In genomic region chr16:49504023-49504364, GRCh38 we compare ENCODE assay signal across 19 cellular contexts.
DNase-seq lines count a peak whose midpoint lies in the region; ATAC-seq, FAIRE-seq and TF ChIP-seq lines count a peak whose summit lies in the region.
"Had no signal": no experiment of that assay in that cellular context is flagged by ENCODE, and none has a peak within 500 bp of the region (broad histone marks: within the 10 kb centered on the region; RNA-seq: fewer than 3 reads in every experiment).

No MANE protein-coding gene starts in this region.

- no peak overlapping the region for H3K4me3 Mint-ChIP-seq in effector memory CD8-positive, alpha-beta T cell
- H3K4me3 Mint-ChIP-seq: CD8-positive, alpha-beta T cell had no signal

- H2AFZ ChIP-seq in IMR-90 (replicated peaks; ENCODE audit: low read length, poor library complexity) (no peak overlapping the region), H1 (ENCODE audit: low read length) (no peak overlapping the region)

- ATAC-seq in IMR-90 (ENCODE audit: low read depth) (no peak), right lobe of liver (peak; percentile 67 to 86 (median 82)), HG03565 (IDR thresholded peaks at IDR 0.05; ENCODE audit: unreplicated experiment) (no peak)
- ATAC-seq in effector memory CD8-positive, alpha-beta T cell (replicated peaks) = no peak
- ATAC-seq: CD8-positive, alpha-beta T cell had no signal

- no peak overlapping the region for H3K27ac ChIP-seq in IMR-90 (ENCODE audit: insufficient read depth, low read length)
- no peak overlapping the region for H3K27ac ChIP-seq in H1 (ENCODE audit: low read depth, low read length)
- peak overlapping the region in 2 of 3 donors; percentile 40 to 47 for H3K27ac ChIP-seq in right lobe of liver
- no peak overlapping the region for H3K27ac ChIP-seq in adrenal gland
- H3K27ac ChIP-seq: KMS-11, Peyer's patch had no signal

- peaks cover 8% of the 10 kb centered on the region; the same call in 1 of the 2 replicates for H3K23me2 ChIP-seq in H1 (ENCODE audit: low read depth, low read length)

- intact Hi-C loops in IMR-90 (cut with micrococcal nuclease) = no loop called here
- intact Hi-C loops in right lobe of liver (cut with DNase I) = no loop called here
- intact Hi-C loops in adrenal gland (cut with DNase I) = no loop called here

- TF ChIP-seq EP300 in H1 (IDR thresholded peaks at IDR 0.05; ENCODE audit: borderline replicate concordance in 1 of 2, low read depth in 2 of 2, low read length in 2 of 2) = no peak

- H2BK5ac ChIP-seq in IMR-90 (ENCODE audit: low read depth, low read length, poor library complexity, severe bottlenecking) = no peak overlapping the region
- H2BK5ac ChIP-seq in H1 (ENCODE audit: low read depth, low read length) = no peak overlapping the region

- H2BK20ac ChIP-seq in IMR-90 (ENCODE audit: low read depth, low read length) (no peak overlapping the region), H1 (ENCODE audit: low read length) (no peak overlapping the region)

- H4K8ac ChIP-seq in IMR-90 (ENCODE audit: low read depth in 2 of 2, low read length in 2 of 2) (no peak overlapping the region), H1 (ENCODE audit: extremely low read depth, insufficient read depth, low read length) (no peak overlapping the region)

- H3K23ac ChIP-seq in IMR-90 (ENCODE audit: low read depth, low read length) (no peak overlapping the region), H1 (ENCODE audit: insufficient read length) (no peak overlapping the region)

- H3K27ac Mint-ChIP-seq in effector memory CD8-positive, alpha-beta T cell = no peak overlapping the region
- H3K27ac Mint-ChIP-seq: CD8-positive, alpha-beta T cell had no signal

- H2BK15ac ChIP-seq in IMR-90 (ENCODE audit: low read depth, low read length) (no peak overlapping the region), H1 (ENCODE audit: low read length) (no peak overlapping the region)

- dilution Hi-C loops in IMR-90 (cut with HindIII; ENCODE audit: low sequenced_read_pairs, unreplicated experiment) = no loop called here

- H3K27me3 ChIP-seq in IMR-90 (ENCODE audit: control insufficient read depth, insufficient read depth, low read length) = no peaks in the 10 kb centered on the region
- no peaks in the 10 kb centered on the region for H3K27me3 ChIP-seq in H1 (replicated peaks in 1 of 4; ENCODE audit: control insufficient read depth in 3 of 4, extremely low read depth in 1 of 4, insufficient read depth in 3 of 4, low read length in 3 of 4)
- H3K27me3 ChIP-seq in right lobe of liver = no peaks in the 10 kb centered on the region
- H3K27me3 ChIP-seq in adrenal gland = no peaks in the 10 kb centered on the region
- H3K27me3 ChIP-seq: Peyer's patch had no signal

- peaks cover 0 to 7% of the 10 kb centered on the region in 2 donors for H3K4me1 Mint-ChIP-seq in effector memory CD8-positive, alpha-beta T cell (ENCODE audit: low read depth in 2 of 2)

- H3K27me3 Mint-ChIP-seq in effector memory CD8-positive, alpha-beta T cell = peaks cover 0 to 7% of the 10 kb centered on the region in 2 donors

- CTCF ChIA-PET in IMR-90 (lab: Yijun Ruan, JAX) = no interaction called here
- CTCF ChIA-PET in H1 (lab: Charles Lee; ENCODE audit: partially characterized antibody) = interaction anchor here (1.2 to 2.1 kb wide), 4 partner anchors 8 to 89 kb away, joined by 3 to 9 read pairs (median 4); no protein-coding TSS in a partner anchor

- H4K91ac ChIP-seq in IMR-90 (ENCODE audit: insufficient read depth, low read depth, low read length) (no peak overlapping the region), H1 (replicated peaks; ENCODE audit: insufficient read length, low read length) (no peak overlapping the region)

- POLR2A ChIA-PET in IMR-90 (lab: Charles Lee; ENCODE audit: unreplicated experiment) (no interaction called here), H1 (lab: Charles Lee; ENCODE audit: partially characterized antibody) (no interaction called here)

- H3K4me2 ChIP-seq in IMR-90 (ENCODE audit: low read depth, low read length) (no peak overlapping the region), H1 (ENCODE audit: insufficient read depth in 1 of 2, low read depth in 2 of 2, low read length in 2 of 2) (no peak overlapping the region)
- H3K4me2 ChIP-seq: KMS-11 had no signal

- no peak overlapping the region for H3K4ac ChIP-seq in IMR-90 (ENCODE audit: low read depth, low read length)
- H3K4ac ChIP-seq in H1 (replicated peaks; ENCODE audit: insufficient read length, low read depth, low read length) = no peak overlapping the region

- TF ChIP-seq POLR2A in IMR-90 (IDR thresholded peaks at IDR 0.05; ENCODE audit: low read depth, low read length) (no peak), H1 (IDR thresholded peaks at IDR 0.05; ENCODE audit: control extremely low read depth in 1 of 2, low read depth in 2 of 2, low read length in 2 of 2) (no peak), right lobe of liver (IDR thresholded peaks at IDR 0.05) (no peak), adrenal gland (IDR thresholded peaks at IDR 0.05) (no peak)

- H3K36me3 Mint-ChIP-seq in effector memory CD8-positive, alpha-beta T cell (ENCODE audit: insufficient read depth) = no peaks in the 10 kb centered on the region
- H3K36me3 Mint-ChIP-seq: CD8-positive, alpha-beta T cell had no signal

- H3K79me1 ChIP-seq in IMR-90 (ENCODE audit: low read depth in 1 of 2, low read length in 2 of 2) = no peaks in the 10 kb centered on the region
- H3K79me1 ChIP-seq in H1 (ENCODE audit: low read depth, low read length) = no peaks in the 10 kb centered on the region; the same call in 1 of the 2 replicates

- H3K4me1 ChIP-seq in IMR-90 (ENCODE audit: control insufficient read depth, insufficient read depth, low read length) (no peaks in the 10 kb centered on the region), H1 (replicated peaks in 1 of 4; ENCODE audit: control insufficient read depth in 3 of 4, insufficient read depth in 4 of 4, low read length in 3 of 4) (no peaks in the 10 kb centered on the region; a peak in 1 of 7 replicates), right lobe of liver (peaks cover 0 to 13% (median 0%) of the 10 kb centered on the region in 4 donors), adrenal gland (replicated peaks in 1 of 2) (no peaks in the 10 kb centered on the region)

- no peak for FAIRE-seq in H1 (lab: Jason Lieb, UNC)
- FAIRE-seq: GM12878 had no signal

- 88% methylated on average over 1 of the region's 2 CpGs; no CpG with 5 or more reads in 1 of the 2 experiments for WGBS in IMR-90 (ENCODE audit: extremely low coverage in 2 of 2, insufficient read length in 1 of 2), 2 experiments
- WGBS in H1 (ENCODE audit: extremely low coverage in 1 of 2, insufficient coverage in 1 of 2, insufficient read length in 1 of 2, insufficient replicate concordance in 2 of 2, low coverage in 1 of 2, low lambda C conversion rate in 2 of 2, missing lambda C conversion rate in 1 of 2), 2 experiments = 90% methylated on average over 2 of the region's 2 CpGs; no CpG with 5 or more reads in 1 of the 2 experiments
- 15% methylated on average over 2 of the region's 2 CpGs for WGBS in right lobe of liver (ENCODE audit: insufficient coverage, low coverage, low lambda C conversion rate, missing lambda C conversion rate)
- 78 to 91% (median 86%) methylated on average over 2 of the region's 2 CpGs for WGBS in adrenal gland, 4 donors

- DNase-seq in IMR-90 (no peak), H1 (ENCODE audit: low read depth in 1 of 2, low spot score in 2 of 2) (no peak), right lobe of liver (no peak), adrenal gland (no peak)
- DNase-seq in activated CD8-positive, alpha-beta memory T cell treated with anti-CD3 and anti-CD28 coated beads for 24 hours = no peak
- DNase-seq in effector memory CD8-positive, alpha-beta T cell = no peak
- DNase-seq: C1 segment of cervical spinal cord; CD8-positive, alpha-beta T cell; DND-41; NCI-H1105 treated with DMSO at 0.1 percent for 48 hours; NCI-H2081; NCI-H2171; NCI-H345; NCI-H524 treated with DMSO at 0.1 percent for 48 hours; NCI-H82 had no signal

- no peak overlapping the region for H2BK12ac ChIP-seq in H1 (ENCODE audit: low read depth, low read length)

- H3K18ac ChIP-seq in IMR-90 (ENCODE audit: low read depth, low read length) = no peak overlapping the region
- no peak overlapping the region for H3K18ac ChIP-seq in H1 (ENCODE audit: extremely low read depth, low read length)

- no peak overlapping the region for H2BK120ac ChIP-seq in IMR-90 (ENCODE audit: low read depth, low read length)
- H2BK120ac ChIP-seq in H1 (replicated peaks; ENCODE audit: low read depth, low read length) = no peak overlapping the region

- no peaks in the 10 kb centered on the region for H3K9me3 ChIP-seq in IMR-90 (ENCODE audit: control insufficient read depth, insufficient read depth, low read length)
- H3K9me3 ChIP-seq in H1 (ENCODE audit: insufficient read depth in 2 of 2, low read depth in 1 of 2, low read length in 1 of 2) = no peaks in the 10 kb centered on the region
- H3K9me3 ChIP-seq in right lobe of liver = no peaks in the 10 kb centered on the region
- no peaks in the 10 kb centered on the region for H3K9me3 ChIP-seq in adrenal gland (replicated peaks in 1 of 3)
- H3K9me3 ChIP-seq: Peyer's patch had no signal

- in situ Hi-C loops in IMR-90 (cut with MboI; ENCODE audit: low sequenced_read_pairs) = no loop called here

- no TSS peak for BruUV-seq in IMR-90 (replicated peaks; lab: Mats Ljungman, UMichigan)

- TF ChIP-seq CTCF in IMR-90 (conservative IDR thresholded peaks at IDR 0.05; ENCODE audit: low read depth, low read length) (no peak), H1 (IDR thresholded peaks at IDR 0.05; ENCODE audit: control extremely low read depth in 1 of 3, insufficient read depth in 1 of 3, low read depth in 1 of 3, low read length in 3 of 3) (no peak), right lobe of liver (IDR thresholded peaks at IDR 0.05) (no peak), adrenal gland (IDR thresholded peaks at IDR 0.05) (no peak)

- no peak overlapping the region for H4K5ac ChIP-seq in IMR-90 (ENCODE audit: low read depth, low read length)
- no peak overlapping the region for H4K5ac ChIP-seq in H1 (ENCODE audit: insufficient read length, low read depth, low read length)

- H3K4me3 ChIP-seq in IMR-90 (ENCODE audit: insufficient read depth, low read depth, low read length) = no peak overlapping the region
- H3K4me3 ChIP-seq in H1 (ENCODE audit: extremely low read depth in 1 of 4, insufficient read depth in 2 of 4, low read depth in 3 of 4, low read length in 4 of 4) = no peak overlapping the region
- peak overlapping the region in 2 of 3 donors; percentile 35 to 36 for H3K4me3 ChIP-seq in right lobe of liver
- no peak overlapping the region for H3K4me3 ChIP-seq in adrenal gland
- H3K4me3 ChIP-seq: GM12878, Peyer's patch had no signal

- H2AK9ac ChIP-seq in IMR-90 (replicated peaks; ENCODE audit: low read depth, low read length, poor library complexity) = no peak overlapping the region

- H3K9ac ChIP-seq in IMR-90 (ENCODE audit: low read depth, low read length) (no peak overlapping the region), H1 (replicated peaks in 1 of 4; ENCODE audit: extremely low read depth in 1 of 4, low read depth in 3 of 4, low read length in 3 of 4) (no peak overlapping the region)
- H3K9ac ChIP-seq: KMS-11 had no signal

- H3K14ac ChIP-seq in IMR-90 (replicated peaks; ENCODE audit: low read depth, low read length) (no peak overlapping the region), H1 (ENCODE audit: insufficient read length) (no peak overlapping the region)

- H3K9me3 Mint-ChIP-seq in effector memory CD8-positive, alpha-beta T cell = no peaks in the 10 kb centered on the region
- H3K9me3 Mint-ChIP-seq: CD8-positive, alpha-beta T cell had no signal

- H2AK5ac ChIP-seq in IMR-90 (ENCODE audit: low read depth, low read length) (no peak overlapping the region), H1 (ENCODE audit: low read depth, low read length) (no peak overlapping the region)

- TF ChIP-seq RAD21 in IMR-90 (IDR thresholded peaks at IDR 0.05; ENCODE audit: low read length) = no peak
- TF ChIP-seq RAD21 in H1 (IDR thresholded peaks at IDR 0.05 in 1 of 2, conservative IDR thresholded peaks at IDR 0.05 in 1 of 2; ENCODE audit: low read depth in 2 of 2, low read length in 2 of 2) = no peak

- H4K20me1 ChIP-seq in IMR-90 (ENCODE audit: insufficient read depth, low read length) = no peaks in the 10 kb centered on the region
- peaks cover 0 to 3% of the 10 kb centered on the region in 2 experiments for H4K20me1 ChIP-seq in H1 (replicated peaks in 1 of 2; ENCODE audit: control insufficient read depth in 1 of 2, insufficient read depth in 2 of 2, low read length in 2 of 2)

- H3K56ac ChIP-seq in IMR-90 (ENCODE audit: extremely low read depth, insufficient read depth, low read length) (no peak overlapping the region), H1 (replicated peaks; ENCODE audit: insufficient read length, low read depth, low read length) (no peak overlapping the region)

- no peaks in the 10 kb centered on the region for H3K79me2 ChIP-seq in H1 (ENCODE audit: control insufficient read depth in 1 of 2, insufficient read depth in 2 of 2, low read length in 2 of 2)

- H3K9me1 ChIP-seq in IMR-90 (ENCODE audit: insufficient read depth, low read length) = no peaks in the 10 kb centered on the region

- H3K36me3 ChIP-seq in IMR-90 (ENCODE audit: control insufficient read depth, insufficient read depth, low read length) (no peaks in the 10 kb centered on the region), H1 (ENCODE audit: control insufficient read depth in 2 of 4, insufficient read depth in 4 of 4, low read length in 3 of 4) (no peaks in the 10 kb centered on the region), right lobe of liver (no peaks in the 10 kb centered on the region), adrenal gland (replicated peaks in 1 of 2) (no peaks in the 10 kb centered on the region)
- H3K36me3 ChIP-seq: Peyer's patch had no signal

Comparison
In these comparisons a context has a peak if more than half of its experiments do, and no peak if none do; other contexts are left out.
1. ATAC-seq: peak in right lobe of liver (4 of 4); none in IMR-90 (single experiment), HG03565 (single experiment) and effector memory CD8-positive, alpha-beta T cell (single experiment).
2. H3K27ac ChIP-seq: peak in right lobe of liver (2 of 3); none in IMR-90 (single experiment), H1 (single experiment) and adrenal gland (0 of 5).
3. H3K4me3 ChIP-seq: peak in right lobe of liver (2 of 3); none in IMR-90 (single experiment), H1 (0 of 4) and adrenal gland (0 of 4).